20 cellular contexts compared by ENCODE assay signal in the genomic region with DNA sequence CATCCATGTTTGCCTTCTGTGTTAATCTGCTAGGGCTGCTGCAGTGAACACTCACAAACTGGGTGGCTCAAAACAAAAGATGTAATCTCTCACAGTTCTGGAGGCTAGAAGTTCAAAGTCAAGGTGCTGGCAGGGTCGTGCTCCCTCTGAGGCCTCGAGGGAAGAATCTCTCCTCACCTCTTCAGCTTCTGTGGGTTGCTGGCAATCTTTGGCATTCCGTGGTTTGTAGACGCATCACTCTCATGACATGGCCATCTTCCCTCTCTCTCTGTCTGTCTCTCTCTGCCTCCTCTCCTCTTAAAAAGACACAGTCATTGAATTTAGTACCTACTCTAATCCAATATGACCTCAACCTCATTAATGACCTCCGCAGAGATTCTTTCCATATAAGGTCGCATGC.
A peak's percentile ranks its signal among the peaks of the same experiment; 100 is the strongest.
DNase-seq lines count a peak whose midpoint lies in the region; ATAC-seq and TF ChIP-seq lines count a peak whose summit lies in the region.
"Had no signal": no experiment of that assay in that cellular context is flagged by ENCODE, and none has a peak within 500 bp of the region (broad histone marks: within the 10 kb centered on the region; RNA-seq: fewer than 3 reads in every experiment).

No MANE protein-coding gene starts in this region.

- H4K20me1 ChIP-seq in IMR-90 (ENCODE audit: insufficient read depth, low read length) = no peaks in the 10 kb centered on the region

- dilution Hi-C loops in IMR-90 (cut with HindIII; ENCODE audit: low sequenced_read_pairs, unreplicated experiment) = no loop called here

- H3K23ac ChIP-seq in IMR-90 (ENCODE audit: low read depth, low read length) = no peak overlapping the region

- H3K36me3 ChIP-seq in IMR-90 (ENCODE audit: control insufficient read depth, insufficient read depth, low read length) = no peaks in the 10 kb centered on the region
- no peaks in the 10 kb centered on the region for H3K36me3 ChIP-seq in gastroesophageal sphincter
- no peaks in the 10 kb centered on the region for H3K36me3 ChIP-seq in rectal smooth muscle tissue (ENCODE audit: control insufficient read depth, insufficient read depth, low read length)
- H3K36me3 ChIP-seq: pancreas, upper lobe of left lung had no signal

- H3K14ac ChIP-seq in IMR-90 (replicated peaks; ENCODE audit: low read depth, low read length) = no peak overlapping the region

- H3K9me3 Mint-ChIP-seq in activated naive CD8-positive, alpha-beta T cell treated with anti-CD3 and anti-CD28 coated beads, Interleukin-2, amount 50 U/mL, for 24 hours = no peaks in the 10 kb centered on the region
- H3K9me3 Mint-ChIP-seq: activated T-helper 2 cell treated with anti-CD3 and anti-CD28 coated beads, Interferon-gamma antibody, Interleukin-2, Interleukin-4, amounts not matched to agents 10 μg/mL and 5 μg/mL and 100 μg/mL, durations not matched to agents 14 hours and 24 hours and 36 hours had no signal

- no peak overlapping the region for H3K27ac Mint-ChIP-seq in activated naive CD8-positive, alpha-beta T cell treated with anti-CD3 and anti-CD28 coated beads, Interleukin-2, amount 50 U/mL, for 24 hours
- H3K27ac Mint-ChIP-seq: activated CD8-positive, alpha-beta memory T cell treated with anti-CD3 and anti-CD28 coated beads, Interleukin-2, amount 10 ng/mL, durations not matched to agents 7 days and 5 days; activated T-helper 2 cell treated with anti-CD3 and anti-CD28 coated beads, Interferon-gamma antibody, Interleukin-2, Interleukin-4, amounts not matched to agents 10 μg/mL and 5 μg/mL and 100 μg/mL, durations not matched to agents 14 hours and 24 hours and 36 hours had no signal

- H2AK5ac ChIP-seq in IMR-90 (ENCODE audit: low read depth, low read length) = no peak overlapping the region; the same call in 1 of the 2 replicates

- no peaks in the 10 kb centered on the region for H3K4me1 Mint-ChIP-seq in activated naive CD8-positive, alpha-beta T cell treated with anti-CD3 and anti-CD28 coated beads, Interleukin-2, amount 50 U/mL, for 24 hours
- H3K4me1 Mint-ChIP-seq: activated CD8-positive, alpha-beta memory T cell treated with anti-CD3 and anti-CD28 coated beads, Interleukin-2, amount 10 ng/mL, durations not matched to agents 7 days and 5 days had no signal

- no peak overlapping the region for H3K9ac ChIP-seq in IMR-90 (ENCODE audit: low read depth, low read length)
- H3K9ac ChIP-seq in rectal smooth muscle tissue (ENCODE audit: low read length) = no peak overlapping the region

- no peak overlapping the region for H3K56ac ChIP-seq in IMR-90 (ENCODE audit: extremely low read depth, insufficient read depth, low read length)

- TF ChIP-seq RAD21 in IMR-90 (IDR thresholded peaks at IDR 0.05; ENCODE audit: low read length) = no peak

- H3K4ac ChIP-seq in IMR-90 (ENCODE audit: low read depth, low read length) = no peak overlapping the region

- no peak overlapping the region for H2AK9ac ChIP-seq in IMR-90 (replicated peaks; ENCODE audit: low read depth, low read length, poor library complexity)

- peak; percentile 50 for DNase-seq in AG08395 (ENCODE audit: low spot score)
- peak; percentile 25 for DNase-seq in IMR-90
- DNase-seq in activated naive CD8-positive, alpha-beta T cell treated with anti-CD3 and anti-CD28 coated beads, Interleukin-2, amount 50 U/mL, for 24 hours = no peak
- no peak for DNase-seq in NCI-H1048 (lab: John Stamatoyannopoulos, UW)
- no peak for DNase-seq in activated CD8-positive, alpha-beta memory T cell treated with anti-CD3 and anti-CD28 coated beads for 24 hours
- DNase-seq: activated CD8-positive, alpha-beta memory T cell treated with anti-CD3 and anti-CD28 coated beads, Interleukin-2, amount 10 ng/mL, durations not matched to agents 7 days and 5 days; KBM-7; MV-4-11; NCI-H1930; NCI-H510A; pancreas; stimulated activated CD4-positive, alpha-beta T cell treated with anti-CD3 and anti-CD28 coated beads, Interleukin-2, amount 100 ng/mL, for 24 hours; stimulated activated naive CD8-positive, alpha-beta T cell treated with anti-CD3 and anti-CD28 coated beads, Interleukin-15, Interleukin-2, amounts not matched to agents 100 U/mL and 50 U/mL, for 24 hours; upper lobe of left lung had no signal

- H3K9me1 ChIP-seq in IMR-90 (ENCODE audit: insufficient read depth, low read length) = no peaks in the 10 kb centered on the region

- no peak overlapping the region for H2AFZ ChIP-seq in IMR-90 (replicated peaks; ENCODE audit: low read length, poor library complexity)

- no peak overlapping the region for H2BK15ac ChIP-seq in IMR-90 (ENCODE audit: low read depth, low read length)

- no peak overlapping the region for H3K4me3 Mint-ChIP-seq in activated naive CD8-positive, alpha-beta T cell treated with anti-CD3 and anti-CD28 coated beads, Interleukin-2, amount 50 U/mL, for 24 hours
- H3K4me3 Mint-ChIP-seq: activated CD8-positive, alpha-beta memory T cell treated with anti-CD3 and anti-CD28 coated beads, Interleukin-2, amount 10 ng/mL, durations not matched to agents 7 days and 5 days had no signal

- intact Hi-C loops in IMR-90 (cut with micrococcal nuclease) = no loop called here

- no peak for TF ChIP-seq POLR2A in IMR-90 (IDR thresholded peaks at IDR 0.05; ENCODE audit: low read depth, low read length)
- TF ChIP-seq POLR2A in gastroesophageal sphincter (IDR thresholded peaks at IDR 0.05) = no peak

- H3K4me3 ChIP-seq in IMR-90 (ENCODE audit: insufficient read depth, low read depth, low read length) (no peak overlapping the region), gastroesophageal sphincter (no peak overlapping the region), rectal smooth muscle tissue (ENCODE audit: low read length) (no peak overlapping the region)
- H3K4me3 ChIP-seq: pancreas, upper lobe of left lung had no signal

- ATAC-seq in IMR-90 (ENCODE audit: low read depth) (peak; percentile 24; the same call in 1 of the 2 replicates), gastroesophageal sphincter (no peak), HG02623 (IDR thresholded peaks at IDR 0.05; ENCODE audit: unreplicated experiment) (no peak)
- no peak for ATAC-seq in activated naive CD8-positive, alpha-beta T cell treated with anti-CD3 and anti-CD28 coated beads, Interleukin-2, amount 50 U/mL, for 24 hours
- ATAC-seq: activated CD8-positive, alpha-beta memory T cell treated with anti-CD3 and anti-CD28 coated beads, Interleukin-2, amount 10 ng/mL, durations not matched to agents 7 days and 5 days; HCT116; pancreas; stimulated activated naive CD8-positive, alpha-beta T cell treated with anti-CD3 and anti-CD28 coated beads, Interleukin-15, Interleukin-2, amounts not matched to agents 100 U/mL and 50 U/mL, for 24 hours had no signal

- POLR2A ChIA-PET in IMR-90 (lab: Charles Lee; ENCODE audit: unreplicated experiment) = no interaction called here

- no peaks in the 10 kb centered on the region for H3K36me3 Mint-ChIP-seq in activated naive CD8-positive, alpha-beta T cell treated with anti-CD3 and anti-CD28 coated beads, Interleukin-2, amount 50 U/mL, for 24 hours (ENCODE audit: low read depth)
- H3K36me3 Mint-ChIP-seq: activated CD8-positive, alpha-beta memory T cell treated with anti-CD3 and anti-CD28 coated beads, Interleukin-2, amount 10 ng/mL, durations not matched to agents 7 days and 5 days had no signal

- H3K4me2 ChIP-seq in IMR-90 (ENCODE audit: low read depth, low read length) = no peak overlapping the region

- WGBS in IMR-90 (ENCODE audit: extremely low coverage in 2 of 2, insufficient read length in 1 of 2), 2 experiments = 17% methylated on average over 2 of the region's 6 CpGs; no CpG with 5 or more reads in 1 of the 2 experiments
- WGBS in gastroesophageal sphincter (ENCODE audit: low coverage in 1 of 2), 2 donors = 58 to 73% methylated on average over 5 to 6 of the region's 6 CpGs

- no peak for TF ChIP-seq CTCF in IMR-90 (conservative IDR thresholded peaks at IDR 0.05; ENCODE audit: low read depth, low read length)
- no peak for TF ChIP-seq CTCF in gastroesophageal sphincter (IDR thresholded peaks at IDR 0.05)

- H4K91ac ChIP-seq in IMR-90 (ENCODE audit: insufficient read depth, low read depth, low read length) = no peak overlapping the region

- in situ Hi-C loops in IMR-90 (cut with MboI; ENCODE audit: low sequenced_read_pairs) = no loop called here

- H3K4me1 ChIP-seq in IMR-90 (ENCODE audit: control insufficient read depth, insufficient read depth, low read length) (peaks cover 12% of the 10 kb centered on the region; the same call in 1 of the 2 replicates), gastroesophageal sphincter (peaks cover 4 to 98% (median 12%) of the 10 kb centered on the region in 3 donors), rectal smooth muscle tissue (ENCODE audit: control insufficient read depth, insufficient read depth, low read length) (peaks cover 23% of the 10 kb centered on the region)
- H3K4me1 ChIP-seq: pancreas, upper lobe of left lung had no signal

- no peak overlapping the region for H2BK20ac ChIP-seq in IMR-90 (ENCODE audit: low read depth, low read length)

- no peak overlapping the region; the same call in 1 of the 2 replicates for H4K5ac ChIP-seq in IMR-90 (ENCODE audit: low read depth, low read length)

- no peak overlapping the region for H4K8ac ChIP-seq in IMR-90 (ENCODE audit: low read depth in 2 of 2, low read length in 2 of 2)

- H3K18ac ChIP-seq in IMR-90 (ENCODE audit: low read depth, low read length) = no peak overlapping the region; the same call in 1 of the 2 replicates

- H3K9me3 ChIP-seq in IMR-90 (ENCODE audit: control insufficient read depth, insufficient read depth, low read length) (no peaks in the 10 kb centered on the region), gastroesophageal sphincter (no peaks in the 10 kb centered on the region)
- H3K9me3 ChIP-seq: pancreas, upper lobe of left lung had no signal

- BruUV-seq in IMR-90 (replicated peaks; lab: Mats Ljungman, UMichigan) = no TSS peak

- H2BK120ac ChIP-seq in IMR-90 (ENCODE audit: low read depth, low read length) = no peak overlapping the region

- H3K27ac ChIP-seq in IMR-90 (ENCODE audit: insufficient read depth, low read length) (no peak overlapping the region), gastroesophageal sphincter (peak overlapping the region; percentile 50 to 88 (median 82)), rectal smooth muscle tissue (ENCODE audit: low read depth, low read length) (peak overlapping the region; percentile 85)
- H3K27ac ChIP-seq: pancreas, RWPE1, upper lobe of left lung had no signal

- peaks cover 41% of the 10 kb centered on the region for H3K27me3 ChIP-seq in IMR-90 (ENCODE audit: control insufficient read depth, insufficient read depth, low read length)
- H3K27me3 ChIP-seq in gastroesophageal sphincter = no peaks in the 10 kb centered on the region
- H3K27me3 ChIP-seq in rectal smooth muscle tissue (ENCODE audit: control insufficient read depth, insufficient read depth, low read length) = no peaks in the 10 kb centered on the region
- H3K27me3 ChIP-seq: upper lobe of left lung had no signal

- TF ChIP-seq EP300 in gastroesophageal sphincter (IDR thresholded peaks at IDR 0.05) = no peak

- H2BK5ac ChIP-seq in IMR-90 (ENCODE audit: low read depth, low read length, poor library complexity, severe bottlenecking) = no peak overlapping the region

- H3K27me3 Mint-ChIP-seq in activated naive CD8-positive, alpha-beta T cell treated with anti-CD3 and anti-CD28 coated beads, Interleukin-2, amount 50 U/mL, for 24 hours = no peaks in the 10 kb centered on the region

- CTCF ChIA-PET in IMR-90 (lab: Yijun Ruan, JAX) = no interaction called here

- no peaks in the 10 kb centered on the region for H3K79me1 ChIP-seq in IMR-90 (ENCODE audit: low read depth in 1 of 2, low read length in 2 of 2)

TF ChIP-seq in IMR-90, 13 proteins besides CTCF, POLR2A, EP300 and RAD21 (continues in another document):
- no peak for TF ChIP-seq SMC3 (IDR thresholded peaks at IDR 0.05; ENCODE audit: low read depth, low read length)

Comparison
In these comparisons a context has a peak if more than half of its experiments do, and no peak if none do; other contexts are left out.
1. DNase-seq: peak in AG08395 (single experiment) and IMR-90 (single experiment); none in activated naive CD8-positive, alpha-beta T cell treated with anti-CD3 and anti-CD28 coated beads, Interleukin-2, amount 50 U/mL, for 24 hours (single experiment), NCI-H1048 (single experiment) and activated CD8-positive, alpha-beta memory T cell treated with anti-CD3 and anti-CD28 coated beads for 24 hours (single experiment).